ENCODE assay signal across 8 cellular contexts in genomic region chr18:35290070-35290735, GRCh38. TPM values are rescaled to one million over a fixed set of nuclear protein-coding genes. Genes with fewer than 3 reads are reported as not detected.
A peak's percentile ranks its signal among the peaks of the same experiment; 100 is the strongest.
DNase-seq lines count a peak whose midpoint lies in the region; ATAC-seq and TF ChIP-seq lines count a peak whose summit lies in the region.

Gene ZSCAN30, minus strand, starts transcription at chr18:35290229. Its CDS starts 25,877 bp downstream, at chr18:35264352.

- DNase-seq in GM10248 (ENCODE audit: extremely low spot score) (peak; percentile 93), NCI-H1105 (lab: John Stamatoyannopoulos, UW) (peak; percentile 97), SKM-1 treated with dmso at 0.1 percent for 144 hours (lab: John Stamatoyannopoulos, UW; ENCODE audit: unreplicated experiment) (peak; percentile 94), head of caudate nucleus (peak; percentile 89 to 98 (median 95)), ovary (peak; percentile 92 to 97 (median 94)), thyroid gland (peak; percentile 94)
- peak; percentile 93 for DNase-seq in activated naive CD8-positive, alpha-beta T cell treated with anti-CD3 and anti-CD28 coated beads for 36 hours

- H3K4me3 Mint-ChIP-seq in activated naive CD8-positive, alpha-beta T cell treated with anti-CD3 and anti-CD28 coated beads for 36 hours, result peak within 1 kb of the TSS; percentile 100

- H3K27me3 Mint-ChIP-seq in activated naive CD8-positive, alpha-beta T cell treated with anti-CD3 and anti-CD28 coated beads for 36 hours, result peaks cover 4% of the 10 kb centered on the region

- peaks cover 65% of the 10 kb centered on the region for H3K36me3 Mint-ChIP-seq in activated naive CD8-positive, alpha-beta T cell treated with anti-CD3 and anti-CD28 coated beads for 36 hours

- H3K27me3 ChIP-seq in ovary (no peaks in the 10 kb centered on the region), thyroid gland (no peaks in the 10 kb centered on the region)

- TF ChIP-seq POLR2A in ovary (IDR thresholded peaks at IDR 0.05) (peak; percentile 56), thyroid gland (IDR thresholded peaks at IDR 0.05) (peak in 1 of 2 donors; percentile 75)

- H3K4me1 Mint-ChIP-seq in activated naive CD8-positive, alpha-beta T cell treated with anti-CD3 and anti-CD28 coated beads for 36 hours, result peaks cover 34% of the 10 kb centered on the region

- peak; percentile 85 for ATAC-seq in HG02623 (IDR thresholded peaks at IDR 0.05; ENCODE audit: unreplicated experiment)

- H3K4me1 ChIP-seq in ovary (ENCODE audit: insufficient read depth) (peaks cover 7% of the 10 kb centered on the region), thyroid gland (peaks cover 6 to 18% of the 10 kb centered on the region in 2 donors)

- H3K27ac Mint-ChIP-seq in activated naive CD8-positive, alpha-beta T cell treated with anti-CD3 and anti-CD28 coated beads for 36 hours, result peak within 1 kb of the TSS; percentile 98

- peak within 1 kb of the TSS; percentile 53 for H3K4me3 ChIP-seq in ovary
- peak within 1 kb of the TSS; percentile 47 to 95 (median 68) for H3K4me3 ChIP-seq in thyroid gland (replicated peaks in 1 of 3)

- intact Hi-C loops in head of caudate nucleus (cut with DNase I) (loop anchor here (1.0 to 2.0 kb wide), 2 partner anchors 49 to 54 kb away; partner anchors contain the start of genes ZNF24 and ZNF397), ovary (cut with DNase I) (no loop called here), thyroid gland (cut with DNase I) (loop anchor here (10.0 kb wide), 1 partner anchor 55 kb away; the partner anchor contains the start of gene ZNF24)

- TF ChIP-seq EP300 in ovary (IDR thresholded peaks at IDR 0.05), result no peak

- 0% methylated on average over 34 to 41 of the region's 41 CpGs for WGBS in ovary, 3 donors
- WGBS in thyroid gland, 2 donors, result 0% methylated on average over 30 to 31 of the region's 41 CpGs

- TF ChIP-seq CTCF in GM10248 (IDR thresholded peaks at IDR 0.05; ENCODE audit: control extremely low read depth, extremely low read depth, low read depth, missing control alignments) (no peak), ovary (IDR thresholded peaks at IDR 0.05) (peak in 1 of 3 donors; percentile 10), thyroid gland (IDR thresholded peaks at IDR 0.05) (no peak)

- CTCF ChIA-PET in GM10248 (lab: Yijun Ruan, JAX), result interaction anchor here (0.9 kb wide), 1 partner anchor 65 kb away, joined by 3 read pairs; no protein-coding TSS in a partner anchor

- POLR2A ChIA-PET in GM10248 (lab: Yijun Ruan, JAX), result interaction anchor here (1.0 kb wide), 1 partner anchor 44 kb away, joined by 3 read pairs; no protein-coding TSS in a partner anchor

- peaks cover 11% of the 10 kb centered on the region for H3K9me3 Mint-ChIP-seq in activated naive CD8-positive, alpha-beta T cell treated with anti-CD3 and anti-CD28 coated beads for 36 hours

- no peaks in the 10 kb centered on the region for H3K9me3 ChIP-seq in ovary
- H3K9me3 ChIP-seq in thyroid gland, result no peaks in the 10 kb centered on the region

- H3K36me3 ChIP-seq in ovary, result no peaks in the 10 kb centered on the region
- H3K36me3 ChIP-seq in thyroid gland, result no peaks in the 10 kb centered on the region

- H3K27ac ChIP-seq in ovary, result peak within 1 kb of the TSS; percentile 2 to 49
- peak within 1 kb of the TSS; percentile 34 to 87 (median 84) for H3K27ac ChIP-seq in thyroid gland

RNA-seq across cellular contexts. Expression of gene ZSCAN30, which starts in this region (rescaled TPM):
- total RNA-seq in activated naive CD8-positive, alpha-beta T cell treated with anti-CD3 and anti-CD28 coated beads for 36 hours, result 10 to 100 TPM; 11.9 to 12.0 TPM
- total RNA-seq in ovary (10 to 100 TPM; 12.2 to 18.3 (median 13.8) TPM), thyroid gland (10 to 100 TPM; 33.7 to 49.6 (median 41.8) TPM)
- polyA plus RNA-seq in ovary, result 10 to 100 TPM in 1 of 2 donors, 1 to 10 TPM in 1; 7.0 to 14.8 TPM

Comparison
In these comparisons a context has a peak if more than half of its experiments do, and no peak if none do; other contexts are left out.
1. Peak in every context shown above with its lines: DNase-seq, ATAC-seq, H3K4me3 ChIP-seq and H3K27ac ChIP-seq.
2. intact Hi-C loops: an anchor here in head of caudate nucleus (1.0 to 2.0 kb wide) and thyroid gland (10.0 kb wide); none called in ovary.